14 cellular contexts compared by ENCODE assay signal in genomic region chr15:38562278-38562677, GRCh38. TPM values are rescaled to one million over a fixed set of nuclear protein-coding genes. Genes with fewer than 3 reads are reported as not detected.
DNase-seq lines count a peak whose midpoint lies in the region; ATAC-seq, FAIRE-seq and TF ChIP-seq lines count a peak whose summit lies in the region.
"Had no signal": no experiment of that assay in that cellular context is flagged by ENCODE, and none has a peak within 500 bp of the region (broad histone marks: within the 10 kb centered on the region; RNA-seq: fewer than 3 reads in every experiment).

No MANE protein-coding gene starts in this region.

- no peak for TF ChIP-seq POLR2A in GM12878 (IDR thresholded peaks at IDR 0.05; ENCODE audit: low read depth, low read length)

- H3K27ac ChIP-seq in GM12878 (ENCODE audit: control insufficient read depth, insufficient read depth) (peak overlapping the region; percentile 72), thymus (ENCODE audit: low read depth) (peak overlapping the region; percentile 47)
- H3K27ac ChIP-seq: gastroesophageal sphincter, uterus had no signal

- SMC1A ChIA-PET in GM12878 (lab: Charles Lee; ENCODE audit: uncharacterized antibody, unreplicated experiment): interaction anchor here (0.6 to 11.9 kb wide), 12 partner anchors 8 to 124 kb away, joined by 3 to 293 read pairs (median 7); no protein-coding TSS in a partner anchor

- peak overlapping the region; percentile 9 for H2AFZ ChIP-seq in GM12878 (ENCODE audit: control insufficient read depth, low read depth, low read length)

- CTCF ChIA-PET in activated naive CD4-positive, alpha-beta T cell treated with anti-CD3 and anti-CD28 coated beads, Interleukin-2, amount 10 ng/mL, durations not matched to agents 7 days and 5 days (lab: Charles Lee): interaction anchor here (0.7 to 11.1 kb wide), 11 partner anchors 9 to 134 kb away, joined by 3 to 341 read pairs (median 18); no protein-coding TSS in a partner anchor
- CTCF ChIA-PET in GM12878 (lab: Yijun Ruan, JAX): interaction anchor here (0.7 to 10.5 kb wide), 17 partner anchors 9 to 137 kb away, joined by 3 to 276 read pairs (median 8); no protein-coding TSS in a partner anchor

- H3K9me3 Mint-ChIP-seq in activated naive CD4-positive, alpha-beta T cell treated with anti-CD3 and anti-CD28 coated beads, Interleukin-2, amount 10 ng/mL, durations not matched to agents 7 days and 5 days: no peaks in the 10 kb centered on the region
- H3K9me3 Mint-ChIP-seq: brain had no signal

- peak overlapping the region; percentile 96 for H3K27ac Mint-ChIP-seq in activated naive CD4-positive, alpha-beta T cell treated with anti-CD3 and anti-CD28 coated beads, Interleukin-2, amount 10 ng/mL, durations not matched to agents 7 days and 5 days

- BruUV-seq in GM12878 (replicated peaks; lab: Mats Ljungman, UMichigan): no TSS peak

- RAD21 ChIA-PET in GM12878 (lab: Charles Lee; ENCODE audit: unreplicated experiment): interaction anchor here (0.8 to 9.6 kb wide), 10 partner anchors 10 to 125 kb away, joined by 3 to 331 read pairs (median 26); no protein-coding TSS in a partner anchor

- intact Hi-C loops in GM12878 (cut with micrococcal nuclease; ENCODE audit: unreplicated experiment): loop anchor here (5.0 kb wide), 3 partner anchors 90 to 120 kb away; no protein-coding TSS in a partner anchor

- TF ChIP-seq CTCF in GM12878 (IDR thresholded peaks at IDR 0.05 in 2 of 3, conservative IDR thresholded peaks at IDR 0.05 in 1 of 3; ENCODE audit: control insufficient read depth in 2 of 3, extremely low read depth in 1 of 3, insufficient read depth in 1 of 3, low read depth in 3 of 3, low read length in 3 of 3): 0 out of 6 replicates have a peak, but pooled peaks of 2 of the 3 experiments have one; percentile 11 to 27

- H3K9me3 ChIP-seq in GM12878 (replicated peaks; ENCODE audit: control insufficient read depth, insufficient read depth, low read length) (no peaks in the 10 kb centered on the region), thymus (ENCODE audit: control insufficient read depth) (no peaks in the 10 kb centered on the region)
- H3K9me3 ChIP-seq: gastroesophageal sphincter, uterus had no signal

- H3K27me3 ChIP-seq in GM12878 (replicated peaks in 1 of 2; ENCODE audit: control insufficient read depth in 2 of 2, insufficient read depth in 2 of 2, low read length in 1 of 2) (no peaks in the 10 kb centered on the region), thymus (ENCODE audit: control insufficient read depth, insufficient read depth) (no peaks in the 10 kb centered on the region)
- H3K27me3 ChIP-seq: uterus had no signal

- peak; percentile 35 for ATAC-seq in GM12878
- ATAC-seq: gastroesophageal sphincter, Panc1 had no signal

- peaks cover 48% of the 10 kb centered on the region for H3K4me1 ChIP-seq in GM12878 (ENCODE audit: control insufficient read depth, insufficient read depth, low read length)
- peaks cover 42% of the 10 kb centered on the region for H3K4me1 ChIP-seq in thymus (ENCODE audit: control insufficient read depth, insufficient read depth, low read length)

- no peaks in the 10 kb centered on the region for H3K27me3 Mint-ChIP-seq in activated naive CD4-positive, alpha-beta T cell treated with anti-CD3 and anti-CD28 coated beads, Interleukin-2, amount 10 ng/mL, durations not matched to agents 7 days and 5 days

- H3K36me3 ChIP-seq in GM12878 (ENCODE audit: control insufficient read depth in 2 of 2, insufficient read depth in 2 of 2, low read length in 1 of 2): no peaks in the 10 kb centered on the region; a peak in 1 of 4 replicates
- peaks cover 14% of the 10 kb centered on the region for H3K36me3 ChIP-seq in thymus (ENCODE audit: control insufficient read depth, insufficient read depth)
- H3K36me3 ChIP-seq: gastroesophageal sphincter, uterus had no signal

- no peak for FAIRE-seq in GM12878 (lab: Jason Lieb, UNC)
- FAIRE-seq: endometrium had no signal

- DNase-seq in activated naive CD4-positive, alpha-beta T cell treated with anti-CD3 and anti-CD28 coated beads, Interleukin-2, amount 10 ng/mL, durations not matched to agents 7 days and 5 days: peak; percentile 45
- DNase-seq in activated naive CD4-positive, alpha-beta T cell (lab: John Stamatoyannopoulos, UW): no peak
- DNase-seq in NCI-H69 (lab: John Stamatoyannopoulos, UW): peak; percentile 54
- no peak for DNase-seq in GM12878 (ENCODE audit: low read depth, low spot score)
- DNase-seq in ecto neural progenitor cell (ENCODE audit: low spot score): no peak
- DNase-seq in NCI-H187 treated with DMSO at 0.1 percent for 48 hours (lab: John Stamatoyannopoulos, UW): no peak
- DNase-seq in ACHN: no peak
- DNase-seq: DMS79, uterus had no signal

- peaks cover 61% of the 10 kb centered on the region for H3K36me3 Mint-ChIP-seq in activated naive CD4-positive, alpha-beta T cell treated with anti-CD3 and anti-CD28 coated beads, Interleukin-2, amount 10 ng/mL, durations not matched to agents 7 days and 5 days
- H3K36me3 Mint-ChIP-seq: brain had no signal

- peak overlapping the region; percentile 68 for H3K4me2 ChIP-seq in GM12878 (ENCODE audit: control insufficient read depth, insufficient read depth)

- POLR2A ChIA-PET in GM12878 (lab: Charles Lee): interaction anchor here (0.6 to 6.3 kb wide), 10 partner anchors 8 to 126 kb away, joined by 3 to 84 read pairs (median 4); no protein-coding TSS in a partner anchor

- TF ChIP-seq EP300 in GM12878 (IDR thresholded peaks at IDR 0.05; ENCODE audit: borderline replicate concordance in 1 of 2, control insufficient read depth in 1 of 2, low read depth in 2 of 2, low read length in 2 of 2): no peak

- in situ Hi-C loops in GM12878 (cut with MboI): loop anchor here (5.0 kb wide), 1 partner anchor 125 kb away; no protein-coding TSS in a partner anchor
- in situ Hi-C loops in ACHN (cut with HindIII; ENCODE audit: low pct_ligation_motif_present, low pct_unique_long_range_greater_than_20kb, low sequenced_read_pairs): no loop called here

- H3K9ac ChIP-seq in GM12878 (ENCODE audit: control insufficient read depth, insufficient read depth, low read length): peak overlapping the region; percentile 40

- 0 out of 2 replicates have a peak, but pooled peaks have one; percentile 1 for TF ChIP-seq RAD21 in GM12878 (IDR thresholded peaks at IDR 0.05; ENCODE audit: insufficient read depth, low read depth, low read length)

- no peaks in the 10 kb centered on the region for H4K20me1 ChIP-seq in GM12878 (ENCODE audit: control insufficient read depth, insufficient read depth)

- 0% methylated on average over 3 of the region's 3 CpGs for WGBS in GM12878 (ENCODE audit: insufficient coverage, insufficient replicate concordance, low lambda C conversion rate, missing lambda C conversion rate)
- WGBS in thymus: 7% methylated on average over 3 of the region's 3 CpGs

- H3K79me2 ChIP-seq in GM12878 (ENCODE audit: control insufficient read depth, insufficient read depth, low read length): peaks cover 48% of the 10 kb centered on the region

- peak overlapping the region; percentile 77 for H3K4me3 Mint-ChIP-seq in activated naive CD4-positive, alpha-beta T cell treated with anti-CD3 and anti-CD28 coated beads, Interleukin-2, amount 10 ng/mL, durations not matched to agents 7 days and 5 days

- H3K4me3 ChIP-seq in GM12878 (peak overlapping the region; percentile 75), thymus (ENCODE audit: low read length) (peak overlapping the region; percentile 91)
- H3K4me3 ChIP-seq: gastroesophageal sphincter, uterus had no signal

- peaks cover 75% of the 10 kb centered on the region for H3K4me1 Mint-ChIP-seq in activated naive CD4-positive, alpha-beta T cell treated with anti-CD3 and anti-CD28 coated beads, Interleukin-2, amount 10 ng/mL, durations not matched to agents 7 days and 5 days

TF ChIP-seq in GM12878, 131 proteins besides CTCF, POLR2A, EP300 and RAD21 (continues in another document):
- TF ChIP-seq TCF12 (IDR thresholded peaks at IDR 0.05; ENCODE audit: low read depth, low read length): 0 out of 2 replicates have a peak, but pooled peaks have one; percentile 53
- TF ChIP-seq SIN3A (IDR thresholded peaks at IDR 0.05; ENCODE audit: low read depth, low read length): peak; percentile 52; the same call in 1 of the 2 replicates

RNA-seq across cellular contexts. Expression of gene RASGRP1, which starts 2.3 kb away (rescaled TPM):
- total RNA-seq in GM12878 (2013; cell fraction: nucleolus; rRNA removed): 151 and 158 TPM in 2 replicates
- total RNA-seq in GM12878 (2014; rRNA removed) (27.4 and 31.3 TPM in 2 replicates), GM12878 (2014; rRNA removed; fragmentation: Illumina TruSeq; extraction: Trizol) (23.5 and 23.8 TPM in 2 replicates), GM12878 (2021) (25.5 and 29.3 TPM in 2 replicates)
- 5.6 TPM for polyA plus RNA-seq in GM12878 (2011; ENCODE audit: low read depth)
- polyA plus RNA-seq in GM12878 (2011; rRNA removed) (234 and 259 TPM in 2 replicates), GM12878 (2014; fragmentation: Illumina TruSeq; extraction: Trizol) (26.0 and 32.7 TPM in 2 replicates), GM12878 (2014; fragmentation: Nextera tagmentation; extraction: Ambion mirVana) (1 to 10 TPM; 5.6 to 6.2 TPM), GM12878 (2014; rRNA removed) (17.0 and 18.3 TPM in 2 replicates), GM12878 (2016; fragmentation: Nextera tagmentation; extraction: Ambion mirVana) (10 to 100 TPM in 1 of 2 experiments, 1 to 10 TPM in 1; 9.9 to 13.3 TPM), thymus (12.3 TPM)
- 137 and 158 TPM in 2 replicates for polyA plus RNA-seq in GM12878 (2011; cell fraction: cytosol; rRNA removed)
- polyA plus RNA-seq in GM12878 (2011; cell fraction: nucleus; rRNA removed): 185 and 295 TPM in 2 replicates
- 5.8 and 12.5 TPM in 2 replicates for polyA plus RNA-seq in GM12878 (2012)
- polyA minus RNA-seq in GM12878 (2011; rRNA and poly(A)+ RNA removed): 397 and 409 TPM in 2 replicates
- polyA minus RNA-seq in GM12878 (2011; cell fraction: cytosol; rRNA and poly(A)+ RNA removed): 114 and 130 TPM in 2 replicates
- 267 and 279 TPM in 2 replicates for polyA minus RNA-seq in GM12878 (2011; cell fraction: nucleus; rRNA and poly(A)+ RNA removed)

Comparison
In these comparisons a context has a peak if more than half of its experiments do, and no peak if none do; other contexts are left out.
1. DNase-seq: peak in activated naive CD4-positive, alpha-beta T cell treated with anti-CD3 and anti-CD28 coated beads, Interleukin-2, amount 10 ng/mL, durations not matched to agents 7 days and 5 days (single experiment) and NCI-H69 (single experiment); none in activated naive CD4-positive, alpha-beta T cell (0 of 4), GM12878 (single experiment), ecto neural progenitor cell (single experiment), NCI-H187 treated with DMSO at 0.1 percent for 48 hours (single experiment) and ACHN (single experiment).